ENCODE assay signal across 15 cellular contexts in the genomic region with DNA sequence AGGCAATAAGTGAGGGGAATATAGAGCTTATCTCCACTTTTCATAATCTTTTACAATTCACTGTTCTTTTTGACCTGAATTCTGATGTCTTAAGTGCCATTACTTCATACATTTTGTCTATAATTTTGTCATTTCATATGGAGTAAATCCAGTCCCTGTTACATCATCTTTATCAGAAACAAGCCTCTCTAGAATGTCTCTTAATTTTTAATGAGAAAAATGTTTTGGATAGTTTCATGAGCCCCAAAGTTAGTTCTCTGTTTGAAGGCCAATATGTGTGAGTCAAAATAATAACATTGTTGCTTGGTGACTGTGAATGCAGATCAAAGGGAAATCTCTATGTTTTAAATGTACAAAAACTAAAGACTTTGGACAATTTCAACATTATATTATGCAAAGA.
"Had no signal": no experiment of that assay in that cellular context is flagged by ENCODE, and none has a peak within 500 bp of the region (broad histone marks: within the 10 kb centered on the region; RNA-seq: fewer than 3 reads in every experiment).

No MANE protein-coding gene starts in this region.

- H3K27ac ChIP-seq: psoas muscle, right lobe of liver, testis, upper lobe of right lung had no signal

- H3K9me3 ChIP-seq: psoas muscle, right lobe of liver, testis, upper lobe of right lung had no signal

- H3K4me1 ChIP-seq: psoas muscle, right lobe of liver, testis, upper lobe of right lung had no signal

- H3K4me3 ChIP-seq: lung, psoas muscle, right lobe of liver, testis, upper lobe of right lung had no signal

- H3K27me3 ChIP-seq: right lobe of liver, testis, upper lobe of right lung had no signal

- DNase-seq: activated CD4-positive, alpha-beta memory T cell treated with anti-CD3 and anti-CD28 coated beads, Interleukin-2, amount 10 ng/mL, durations not matched to agents 7 days and 5 days; activated CD4-positive, alpha-beta T cell treated with anti-CD3 and anti-CD28 coated beads for 36 hours; activated effector memory CD4-positive, alpha-beta T cell treated with Interleukin-2 at 50 U/mL for 16 hours; activated T-cell treated with anti-CD3 and anti-CD28 coated beads, Interleukin-2, amount 50 U/mL, for 4 hours; dermis blood vessel endothelial cell; effector memory CD8-positive, alpha-beta T cell; islet precursor cell; midbrain; psoas muscle; right lobe of liver; stimulated activated CD4-positive, alpha-beta T cell treated with anti-CD3 and anti-CD28 coated beads, Interleukin-1b, Interleukin-23, amount 100 ng/mL, for 48 hours; stimulated activated naive CD8-positive, alpha-beta T cell treated with anti-CD3 and anti-CD28 coated beads, Interleukin-15, amount 100 ng/mL, for 72 hours; testis; upper lobe of right lung had no signal

- H3K36me3 ChIP-seq: right lobe of liver, upper lobe of right lung had no signal
